ENCODE assay signal across 8 cellular contexts in genomic region chr15:89575146-89575655, GRCh38. TPM values are rescaled to one million over a fixed set of nuclear protein-coding genes. Genes with fewer than 3 reads are reported as not detected.
DNase-seq lines count a peak whose midpoint lies in the region; FAIRE-seq and TF ChIP-seq lines count a peak whose summit lies in the region.

Gene TICRR (plus strand): TSS chr15:89575469. CDS start chr15:89575587, 118 bp downstream.

- H3K4me1 ChIP-seq in MM.1S (ENCODE audit: low read length): peaks cover 12% of the 10 kb centered on the region
- peaks cover 8 to 27% (median 10%) of the 10 kb centered on the region in 4 donors for H3K4me1 ChIP-seq in stomach

- TF ChIP-seq EP300 in stomach (IDR thresholded peaks at IDR 0.05): no peak

- H3K36me3 ChIP-seq in MM.1S (replicated peaks; ENCODE audit: insufficient read depth, low read length) (peaks cover 4% of the 10 kb centered on the region; the same call in 1 of the 2 replicates), stomach (no peaks in the 10 kb centered on the region)

- H3K27ac ChIP-seq in MM.1S (ENCODE audit: low read length) (peak within 1 kb of the TSS; percentile 47; the same call in 1 of the 2 replicates), stomach (peak within 1 kb of the TSS in 3 of 5 donors; percentile 26 to 67 (median 50))

- H3K27ac Mint-ChIP-seq in neural crest cell (ENCODE audit: unreplicated experiment): peak within 1 kb of the TSS; percentile 58

- H3K4me3 ChIP-seq in MM.1S (ENCODE audit: low read length) (peak within 1 kb of the TSS; percentile 95), foreskin fibroblast (ENCODE audit: low read depth in 1 of 2, low read length in 2 of 2) (peak within 1 kb of the TSS; percentile 74 to 91), stomach (peak within 1 kb of the TSS; percentile 75 to 95 (median 80))

- H3K9me2 ChIP-seq in MM.1S (replicated peaks; ENCODE audit: insufficient read depth, low read length): no peaks in the 10 kb centered on the region

- H3K9me3 ChIP-seq in MM.1S (replicated peaks; ENCODE audit: insufficient read depth, low read length) (no peaks in the 10 kb centered on the region), stomach (no peaks in the 10 kb centered on the region)

- H2AFZ ChIP-seq in MM.1S (ENCODE audit: low read length): peak within 1 kb of the TSS; percentile 97

- DNase-seq in HCEC 1CT (peak; percentile 100), MM.1S (peak; percentile 99), SHP77 treated with DMSO at 0.1 percent for 48 hours (lab: John Stamatoyannopoulos, UW) (peak; percentile 99), foreskin fibroblast (peak; percentile 99), neural crest cell (ENCODE audit: low read depth, low spot score) (peak; percentile 92), stomach (peak; percentile 96)
- DNase-seq in activated effector memory CD4-positive, alpha-beta T cell treated with Interleukin-2 at 50 U/mL for 16 hours: peak; percentile 90

- no peaks in the 10 kb centered on the region; the same call in 1 of the 2 replicates for H3F3A ChIP-seq in MM.1S (ENCODE audit: insufficient read depth, low read length)

- H3K9ac ChIP-seq in MM.1S (ENCODE audit: low read length): peak within 1 kb of the TSS; percentile 87

- peaks cover 47% of the 10 kb centered on the region for H3K79me2 ChIP-seq in MM.1S (ENCODE audit: low read length)

- H3K4me3 Mint-ChIP-seq in neural crest cell: peak within 1 kb of the TSS; percentile 91

- H3K36me3 Mint-ChIP-seq in neural crest cell (ENCODE audit: low read depth): peaks cover 8% of the 10 kb centered on the region

- no peak for TF ChIP-seq POLR2A in stomach (IDR thresholded peaks at IDR 0.05)

- peaks cover 40% of the 10 kb centered on the region for H3K4me1 Mint-ChIP-seq in neural crest cell

- no peaks in the 10 kb centered on the region for H4K20me1 ChIP-seq in MM.1S (ENCODE audit: insufficient read depth, low read length)

- no peaks in the 10 kb centered on the region for H3K9me3 Mint-ChIP-seq in neural crest cell

- no peaks in the 10 kb centered on the region for H3K27me3 ChIP-seq in MM.1S (replicated peaks; ENCODE audit: insufficient read depth, low read length)
- no peaks in the 10 kb centered on the region for H3K27me3 ChIP-seq in stomach

- peak; percentile 99 for FAIRE-seq in G401.6 (lab: Jason Lieb, UNC)

- 0% methylated on average over 25 to 37 of the region's 37 CpGs for WGBS in stomach, 5 donors

- H3K4me2 ChIP-seq in MM.1S (ENCODE audit: low read depth, low read length): peak within 1 kb of the TSS; percentile 91

- TF ChIP-seq CTCF in MM.1S (IDR thresholded peaks at IDR 0.05; ENCODE audit: low read length) (no peak), foreskin fibroblast (IDR thresholded peaks at IDR 0.05; ENCODE audit: low read depth, low read length) (no peak), neural crest cell (conservative IDR thresholded peaks at IDR 0.05) (no peak), stomach (IDR thresholded peaks at IDR 0.05) (no peak)

- intact Hi-C loops in stomach (cut with DNase I; ENCODE audit: low total_unique reads): no loop called here

- no peaks in the 10 kb centered on the region for H3K27me3 Mint-ChIP-seq in neural crest cell (ENCODE audit: low read depth)

RNA-seq across cellular contexts. Expression of gene TICRR, which starts in this region (rescaled TPM):
- total RNA-seq in neural crest cell (43.0 and 44.9 TPM in 2 replicates), stomach (1 to 10 TPM in 4 of 5 donors, under 1 TPM in 1; 0.92 to 3.5 (median 1.6) TPM)
- 1 to 10 TPM in 1 of 3 donors, under 1 TPM in 2; 0.15 to 2.8 (median 0.25) TPM for polyA plus RNA-seq in stomach

Comparison
In these comparisons a context has a peak if more than half of its experiments do, and no peak if none do; other contexts are left out.
1. Peak in every context shown above with its lines: DNase-seq, H3K4me3 ChIP-seq and H3K27ac ChIP-seq.